Comparison of ENCODE assay signal across 28 cellular contexts in genomic region chr1:88784551-88784950, GRCh38.
"Had no signal": no experiment of that assay in that cellular context is flagged by ENCODE, and none has a peak within 500 bp of the region (broad histone marks: within the 10 kb centered on the region; RNA-seq: fewer than 3 reads in every experiment).

No MANE protein-coding gene starts in this region.

- H3K27me3 Mint-ChIP-seq: activated CD4-positive, alpha-beta memory T cell treated with anti-CD3 and anti-CD28 coated beads for 36 hours; activated CD4-positive, alpha-beta T cell treated with anti-CD3 and anti-CD28 coated beads, Interleukin-2, amount 10 ng/mL, durations not matched to agents 24 days and 14 days; activated T-cell treated with anti-CD3 and anti-CD28 coated beads, Interleukin-2, amount 50 U/mL, for 24 hours; activated T-helper 17 cell treated with anti-CD3 and anti-CD28 coated beads, Interleukin-2, amount 50 U/mL, for 72 hours; naive thymus-derived CD8-positive, alpha-beta T cell; stimulated activated naive CD8-positive, alpha-beta T cell treated with anti-CD3 and anti-CD28 coated beads, Interleukin-15, Interleukin-2, amounts not matched to agents 100 ng/mL and 50 ng/mL, for 24 hours had no signal

- ATAC-seq: activated T-helper 17 cell treated with anti-CD3 and anti-CD28 coated beads, Interleukin-2, amount 50 U/mL, for 72 hours; gastrocnemius medialis; naive thymus-derived CD8-positive, alpha-beta T cell; psoas muscle; stimulated activated effector memory CD8-positive, alpha-beta T cell treated with anti-CD3 and anti-CD28 coated beads, Interleukin-12 subunit alpha, Interleukin-12 subunit beta, amount 100 ng/mL, for 72 hours had no signal

- H3K9me3 Mint-ChIP-seq: activated CD4-positive, alpha-beta memory T cell treated with anti-CD3 and anti-CD28 coated beads for 36 hours; activated CD4-positive, alpha-beta T cell treated with anti-CD3 and anti-CD28 coated beads, Interleukin-2, amount 10 ng/mL, durations not matched to agents 24 days and 14 days; activated T-cell treated with anti-CD3 and anti-CD28 coated beads, Interleukin-2, amount 50 U/mL, for 24 hours; activated T-helper 17 cell treated with anti-CD3 and anti-CD28 coated beads, Interleukin-2, amount 50 U/mL, for 72 hours; immature natural killer cell; naive thymus-derived CD8-positive, alpha-beta T cell; neural progenitor cell; stimulated activated effector memory CD8-positive, alpha-beta T cell treated with anti-CD3 and anti-CD28 coated beads, Interleukin-12 subunit alpha, Interleukin-12 subunit beta, amount 100 ng/mL, for 72 hours; stimulated activated naive CD8-positive, alpha-beta T cell treated with anti-CD3 and anti-CD28 coated beads, Interleukin-15, Interleukin-2, amounts not matched to agents 100 ng/mL and 50 ng/mL, for 24 hours had no signal

- H3K4me1 Mint-ChIP-seq: activated CD4-positive, alpha-beta T cell treated with anti-CD3 and anti-CD28 coated beads, Interleukin-2, amount 10 ng/mL, durations not matched to agents 24 days and 14 days; activated T-helper 17 cell treated with anti-CD3 and anti-CD28 coated beads, Interleukin-2, amount 50 U/mL, for 72 hours; immature natural killer cell; neural progenitor cell; stimulated activated effector memory CD8-positive, alpha-beta T cell treated with anti-CD3 and anti-CD28 coated beads, Interleukin-12 subunit alpha, Interleukin-12 subunit beta, amount 100 ng/mL, for 72 hours had no signal

- H3K4me1 ChIP-seq: parathyroid adenoma, psoas muscle, sigmoid colon had no signal

- H3K9me3 ChIP-seq: gastrocnemius medialis, psoas muscle, sigmoid colon, thoracic aorta had no signal

- H3K27ac Mint-ChIP-seq: activated CD4-positive, alpha-beta memory T cell treated with anti-CD3 and anti-CD28 coated beads for 36 hours; activated CD4-positive, alpha-beta T cell treated with anti-CD3 and anti-CD28 coated beads, Interleukin-2, amount 10 ng/mL, durations not matched to agents 24 days and 14 days; activated T-cell treated with anti-CD3 and anti-CD28 coated beads, Interleukin-2, amount 50 U/mL, for 24 hours; activated T-helper 17 cell treated with anti-CD3 and anti-CD28 coated beads, Interleukin-2, amount 50 U/mL, for 72 hours; immature natural killer cell; neural progenitor cell; stimulated activated effector memory CD8-positive, alpha-beta T cell treated with anti-CD3 and anti-CD28 coated beads, Interleukin-12 subunit alpha, Interleukin-12 subunit beta, amount 100 ng/mL, for 72 hours; stimulated activated naive CD8-positive, alpha-beta T cell treated with anti-CD3 and anti-CD28 coated beads, Interleukin-15, Interleukin-2, amounts not matched to agents 100 ng/mL and 50 ng/mL, for 24 hours had no signal

- H3K4me3 Mint-ChIP-seq: activated CD4-positive, alpha-beta memory T cell treated with anti-CD3 and anti-CD28 coated beads for 36 hours; activated CD4-positive, alpha-beta T cell treated with anti-CD3 and anti-CD28 coated beads, Interleukin-2, amount 10 ng/mL, durations not matched to agents 24 days and 14 days; activated T-cell treated with anti-CD3 and anti-CD28 coated beads, Interleukin-2, amount 50 U/mL, for 24 hours; activated T-helper 17 cell treated with anti-CD3 and anti-CD28 coated beads, Interleukin-2, amount 50 U/mL, for 72 hours; immature natural killer cell; naive thymus-derived CD8-positive, alpha-beta T cell; neural progenitor cell; stimulated activated effector memory CD8-positive, alpha-beta T cell treated with anti-CD3 and anti-CD28 coated beads, Interleukin-12 subunit alpha, Interleukin-12 subunit beta, amount 100 ng/mL, for 72 hours; stimulated activated naive CD8-positive, alpha-beta T cell treated with anti-CD3 and anti-CD28 coated beads, Interleukin-15, Interleukin-2, amounts not matched to agents 100 ng/mL and 50 ng/mL, for 24 hours had no signal

- H3K27me3 ChIP-seq: gastrocnemius medialis, neural progenitor cell, sigmoid colon had no signal

- DNase-seq: activated CD4-positive, alpha-beta memory T cell treated with anti-CD3 and anti-CD28 coated beads for 36 hours; activated CD4-positive, alpha-beta T cell treated with anti-CD3 and anti-CD28 coated beads, Interleukin-2, amount 10 ng/mL, durations not matched to agents 24 days and 14 days; activated CD4-positive, CD25-positive, alpha-beta regulatory T cell treated with anti-CD3 and anti-CD28 coated beads, Interleukin-2, amount 50 U/mL, for 72 hours; activated CD8-positive, alpha-beta memory T cell treated with anti-CD3 and anti-CD28 coated beads, Interleukin-2, amount 50 U/mL, for 48 hours; activated gamma-delta T cell treated with Interleukin-2 at 50 U/mL for 16 hours; activated naive CD4-positive, alpha-beta T cell treated with anti-CD3 and anti-CD28 coated beads, Interleukin-2, amount 50 U/mL, for 16 hours; activated T-cell treated with anti-CD3 and anti-CD28 coated beads, Interleukin-2, amount 50 U/mL, for 24 hours; anterior cingulate cortex; dermis blood vessel endothelial cell; effector CD4-positive, alpha-beta T cell; erythroblast; gastrocnemius medialis; immature natural killer cell; kidney; naive thymus-derived CD8-positive, alpha-beta T cell; occipital lobe; psoas muscle; sigmoid colon; small intestine; stimulated activated CD4-positive, alpha-beta T cell treated with anti-CD3 and anti-CD28 coated beads, Interleukin-4, amount 100 ng/mL, for 24 hours; trophoblast cell; WERI-Rb-1 had no signal

- H3K27ac ChIP-seq: gastrocnemius medialis, neural progenitor cell, parathyroid adenoma, psoas muscle, sigmoid colon, thoracic aorta, WERI-Rb-1 had no signal

- H3K4me3 ChIP-seq: gastrocnemius medialis, neural progenitor cell, psoas muscle, sigmoid colon, thoracic aorta had no signal
